ENCODE assay signal across 20 cellular contexts in genomic region chr20:10877345-10877744, GRCh38.
DNase-seq lines count a peak whose midpoint lies in the region; ATAC-seq and TF ChIP-seq lines count a peak whose summit lies in the region.
"Had no signal": no experiment of that assay in that cellular context is flagged by ENCODE, and none has a peak within 500 bp of the region (broad histone marks: within the 10 kb centered on the region; RNA-seq: fewer than 3 reads in every experiment).

No MANE protein-coding gene starts in this region.

- H3K36me3 ChIP-seq in lung (ENCODE audit: control insufficient read depth in 2 of 2, insufficient read depth in 2 of 2, low read length in 2 of 2), result no peaks in the 10 kb centered on the region
- H3K36me3 ChIP-seq in tibial artery, result no peaks in the 10 kb centered on the region
- H3K36me3 ChIP-seq: cardiac muscle cell had no signal

- peaks cover 0 to 2% of the 10 kb centered on the region in 2 donors for H3K4me1 ChIP-seq in lung (ENCODE audit: control insufficient read depth in 2 of 2, insufficient read depth in 2 of 2, low read length in 2 of 2)
- peaks cover 0 to 19% (median 10%) of the 10 kb centered on the region in 4 donors for H3K4me1 ChIP-seq in tibial artery

- 83 to 91% methylated on average over 3 of the region's 3 CpGs for WGBS in lung, 2 donors

- TF ChIP-seq CTCF in fibroblast of pulmonary artery (IDR thresholded peaks at IDR 0.05; ENCODE audit: low read length, missing control alignments), result no peak
- no peak for TF ChIP-seq CTCF in lung (IDR thresholded peaks at IDR 0.05; ENCODE audit: control extremely low read depth, extremely low read depth)
- TF ChIP-seq CTCF in tibial artery (IDR thresholded peaks at IDR 0.05), result no peak
- TF ChIP-seq CTCF in coronary artery (IDR thresholded peaks at IDR 0.05), result no peak

- H3K27me3 ChIP-seq in lung (ENCODE audit: control insufficient read depth, insufficient read depth) (no peaks in the 10 kb centered on the region), tibial artery (no peaks in the 10 kb centered on the region)
- H3K27me3 ChIP-seq: cardiac muscle cell had no signal

- H3K9me3 Mint-ChIP-seq in activated naive CD8-positive, alpha-beta T cell treated with anti-CD3 and anti-CD28 coated beads, Interleukin-2, amount 50 U/mL, for 24 hours, result peaks cover 8% of the 10 kb centered on the region

- DNase-seq in NCI-H226, result peak; percentile 26
- DNase-seq in fibroblast of pulmonary artery (ENCODE audit: low read depth), result peak; percentile 56
- DNase-seq in lung (ENCODE audit: low spot score), result peak; percentile 30
- peak; percentile 69 to 86 for DNase-seq in tibial artery
- DNase-seq in coronary artery (ENCODE audit: low spot score), result no peak
- no peak for DNase-seq in activated naive CD8-positive, alpha-beta T cell treated with anti-CD3 and anti-CD28 coated beads, Interleukin-2, amount 50 U/mL, for 24 hours
- DNase-seq: activated CD4-positive, CD25-positive, alpha-beta regulatory T cell treated with anti-CD3 and anti-CD28 coated beads, Interleukin-2, amount 50 U/mL, for 72 hours; activated T-cell treated with anti-CD3 and anti-CD28 coated beads, Interleukin-2, amount 50 U/mL, for 1 hour; amniotic stem cell; CD4-positive, alpha-beta memory T cell; DMS 273 treated with DMSO at 0.1 percent for 48 hours; H9; KG1; naive thymus-derived CD8-positive, alpha-beta T cell; NCI-H187 treated with DMSO at 0.1 percent for 48 hours; NCI-H748 treated with DMSO at 0.1 percent for 48 hours had no signal

- intact Hi-C loops in tibial artery (cut with DNase I; ENCODE audit: low total_unique reads), result no loop called here

- H3K4me1 Mint-ChIP-seq in activated naive CD8-positive, alpha-beta T cell treated with anti-CD3 and anti-CD28 coated beads, Interleukin-2, amount 50 U/mL, for 24 hours, result no peaks in the 10 kb centered on the region
- H3K4me1 Mint-ChIP-seq: CD4-positive, alpha-beta memory T cell; naive thymus-derived CD8-positive, alpha-beta T cell had no signal

- H3K4me3 Mint-ChIP-seq in activated naive CD8-positive, alpha-beta T cell treated with anti-CD3 and anti-CD28 coated beads, Interleukin-2, amount 50 U/mL, for 24 hours, result no peak overlapping the region
- H3K4me3 Mint-ChIP-seq: CD4-positive, alpha-beta memory T cell; dendritic cell treated with granulocyte-macrophage colony-stimulating factor and Interleukin-4, amounts not matched to agents 40 ng/mL and 50 ng/mL, for 4 days; H9; naive thymus-derived CD8-positive, alpha-beta T cell had no signal

- H3K9me3 ChIP-seq in lung (ENCODE audit: control insufficient read depth in 2 of 2, insufficient read depth in 1 of 2, low read length in 1 of 2) (peaks cover 0 to 4% of the 10 kb centered on the region in 2 donors), tibial artery (peaks cover 0 to 2% (median 0%) of the 10 kb centered on the region in 3 donors)

- H3K27ac Mint-ChIP-seq in activated naive CD8-positive, alpha-beta T cell treated with anti-CD3 and anti-CD28 coated beads, Interleukin-2, amount 50 U/mL, for 24 hours, result no peak overlapping the region
- H3K27ac Mint-ChIP-seq: CD4-positive, alpha-beta memory T cell; dendritic cell treated with granulocyte-macrophage colony-stimulating factor and Interleukin-4, amounts not matched to agents 40 ng/mL and 50 ng/mL, for 4 days; H9; naive thymus-derived CD8-positive, alpha-beta T cell had no signal

- H3K36me3 Mint-ChIP-seq in activated naive CD8-positive, alpha-beta T cell treated with anti-CD3 and anti-CD28 coated beads, Interleukin-2, amount 50 U/mL, for 24 hours (ENCODE audit: low read depth), result no peaks in the 10 kb centered on the region
- H3K36me3 Mint-ChIP-seq: CD4-positive, alpha-beta memory T cell; naive thymus-derived CD8-positive, alpha-beta T cell had no signal

- no peak overlapping the region for H3K4me3 ChIP-seq in fibroblast of pulmonary artery (replicated peaks; ENCODE audit: low read depth, low read length)
- H3K4me3 ChIP-seq in lung, result no peak overlapping the region
- H3K4me3 ChIP-seq in tibial artery, result no peak overlapping the region
- H3K4me3 ChIP-seq in coronary artery, result no peak overlapping the region
- H3K4me3 ChIP-seq: cardiac muscle cell had no signal

- no peak overlapping the region for H3K27ac ChIP-seq in lung (ENCODE audit: low read depth in 1 of 2, low read length in 1 of 2)
- H3K27ac ChIP-seq in tibial artery, result peak overlapping the region; percentile 49 to 58
- H3K27ac ChIP-seq in coronary artery, result peak overlapping the region in 1 of 2 donors; percentile 43
- H3K27ac ChIP-seq: cardiac muscle cell had no signal

- ATAC-seq in lung (ENCODE audit: insufficient read depth, low FRiP score), result no peak
- no peak for ATAC-seq in HG02610 (IDR thresholded peaks at IDR 0.05; ENCODE audit: unreplicated experiment)
- ATAC-seq in activated naive CD8-positive, alpha-beta T cell treated with anti-CD3 and anti-CD28 coated beads, Interleukin-2, amount 50 U/mL, for 24 hours, result no peak
- ATAC-seq in HG02678 (IDR thresholded peaks at IDR 0.05; ENCODE audit: unreplicated experiment), result no peak
- ATAC-seq: naive thymus-derived CD8-positive, alpha-beta T cell had no signal

- H3K27me3 Mint-ChIP-seq in activated naive CD8-positive, alpha-beta T cell treated with anti-CD3 and anti-CD28 coated beads, Interleukin-2, amount 50 U/mL, for 24 hours, result no peaks in the 10 kb centered on the region
- H3K27me3 Mint-ChIP-seq: CD4-positive, alpha-beta memory T cell; dendritic cell treated with granulocyte-macrophage colony-stimulating factor and Interleukin-4, amounts not matched to agents 40 ng/mL and 50 ng/mL, for 4 days had no signal

Comparison
In these comparisons a context has a peak if more than half of its experiments do, and no peak if none do; other contexts are left out.
1. DNase-seq: peak in NCI-H226 (single experiment), fibroblast of pulmonary artery (single experiment), lung (single experiment) and tibial artery (2 of 2); none in coronary artery (single experiment) and activated naive CD8-positive, alpha-beta T cell treated with anti-CD3 and anti-CD28 coated beads, Interleukin-2, amount 50 U/mL, for 24 hours (single experiment).
2. H3K27ac ChIP-seq: peak in tibial artery (2 of 2); none in lung (0 of 2).